In the genomic region with DNA sequence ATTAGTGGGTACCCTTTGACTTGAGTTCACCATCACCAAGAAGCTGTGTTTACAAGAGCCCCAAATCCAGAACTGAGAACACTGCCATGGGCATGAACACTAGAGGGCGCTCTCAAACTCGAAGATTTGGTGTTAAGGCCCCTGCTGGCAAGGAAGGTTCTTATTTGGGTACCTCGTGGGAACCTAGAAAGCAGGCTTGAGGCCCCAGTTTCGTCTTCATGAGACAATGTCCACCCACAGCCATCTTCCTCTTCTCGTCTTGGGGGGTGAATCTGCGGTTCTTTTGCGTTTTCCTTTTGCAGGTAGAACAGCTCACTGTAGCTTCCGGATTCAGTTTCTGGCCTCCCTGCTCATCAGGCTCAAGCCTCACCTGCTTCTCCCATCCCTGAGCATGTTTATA, we compare ENCODE assay signal across 8 cellular contexts.
DNase-seq lines count a peak whose midpoint lies in the region; ATAC-seq and TF ChIP-seq lines count a peak whose summit lies in the region.

No MANE protein-coding gene starts in this region.

- H3K27ac ChIP-seq in gastroesophageal sphincter = no peak overlapping the region

- 54 to 61% methylated on average over 3 to 7 of the region's 8 CpGs for WGBS in gastroesophageal sphincter (ENCODE audit: low coverage in 1 of 2), 2 donors

- H3K36me3 ChIP-seq in gastroesophageal sphincter = no peaks in the 10 kb centered on the region

- peak; percentile 98 for TF ChIP-seq CTCF in NB4 (IDR thresholded peaks at IDR 0.05; ENCODE audit: low read depth, low read length)
- TF ChIP-seq CTCF in gastroesophageal sphincter (IDR thresholded peaks at IDR 0.05) = peak in 3 of 4 experiments; percentile 23 to 56 (median 25)

- no peak for TF ChIP-seq EP300 in gastroesophageal sphincter (IDR thresholded peaks at IDR 0.05)

- H3K4me1 ChIP-seq in gastroesophageal sphincter = no peaks in the 10 kb centered on the region

- peak; percentile 72 for DNase-seq in Ammon's horn (ENCODE audit: low spot score)
- DNase-seq in NB4 (ENCODE audit: low read depth) = peak; percentile 78
- DNase-seq in activated CD4-positive, alpha-beta T cell treated with anti-CD3 and anti-CD28 coated beads for 4 hours = peak; percentile 16 to 31
- peak; percentile 74 for DNase-seq in renal cortical epithelial cell (ENCODE audit: low read depth)
- DNase-seq in activated CD8-positive, alpha-beta memory T cell treated with anti-CD3 and anti-CD28 coated beads, Interleukin-2, amount 50 U/mL, for 4 hours = no peak

- TF ChIP-seq POLR2A in NB4 (IDR thresholded peaks at IDR 0.05; ENCODE audit: extremely low read depth, insufficient read length) = no peak
- TF ChIP-seq POLR2A in gastroesophageal sphincter (IDR thresholded peaks at IDR 0.05) = no peak

- no peaks in the 10 kb centered on the region for H3K27me3 ChIP-seq in gastroesophageal sphincter

- ATAC-seq in GM18502 (IDR thresholded peaks at IDR 0.05; ENCODE audit: poor library complexity, unreplicated experiment) (peak; percentile 61), HG02798 (IDR thresholded peaks at IDR 0.05; ENCODE audit: poor library complexity, unreplicated experiment) (peak; percentile 69), gastroesophageal sphincter (no peak)

- H3K9me3 ChIP-seq in gastroesophageal sphincter = no peaks in the 10 kb centered on the region

- H3K4me3 ChIP-seq in NB4 (ENCODE audit: low read depth, low read length) = no peak overlapping the region
- no peak overlapping the region for H3K4me3 ChIP-seq in gastroesophageal sphincter
